23 cellular contexts compared by ENCODE assay signal in genomic region chr2:38733300-38733971, GRCh38. TPM values are rescaled to one million over a fixed set of nuclear protein-coding genes. Genes with fewer than 3 reads are reported as not detected.
DNase-seq lines count a peak whose midpoint lies in the region; ATAC-seq and TF ChIP-seq lines count a peak whose summit lies in the region.
"Had no signal": no experiment of that assay in that cellular context is flagged by ENCODE, and none has a peak within 500 bp of the region (broad histone marks: within the 10 kb centered on the region; RNA-seq: fewer than 3 reads in every experiment).

No MANE protein-coding gene starts in this region.

- H3K27me3 ChIP-seq in sigmoid colon: no peaks in the 10 kb centered on the region
- H3K27me3 ChIP-seq: adrenal gland; BLaER1 treated with 17β-estradiol and CSF1 and Interleukin-3, amounts not matched to agents 10 nM and 100 nM; brain microvascular endothelial cell; foreskin keratinocyte had no signal

- DNase-seq in activated T-cell treated with anti-CD3 and anti-CD28 coated beads, Interleukin-2, amount 50 U/mL, for 72 hours: no peak
- no peak for DNase-seq in activated T-cell treated with anti-CD3 and anti-CD28 coated beads, Interleukin-2, amount 50 U/mL, for 1 hour
- DNase-seq in NAMALWA (ENCODE audit: low spot score): peak; percentile 19
- no peak for DNase-seq in glutamatergic neuron
- DNase-seq in sigmoid colon: no peak
- no peak for DNase-seq in AG08395 (ENCODE audit: low spot score)
- DNase-seq in activated gamma-delta T cell treated with Interleukin-2 at 50 U/mL for 16 hours: no peak
- DNase-seq: activated CD4-positive, alpha-beta T cell treated with anti-CD3 and anti-CD28 coated beads, Interleukin-2, amount 50 U/mL, for 4 hours; brain microvascular endothelial cell; DMS79 treated with DMSO at 0.1 percent for 48 hours; erythroblast; foreskin keratinocyte; hypothalamus; KG1; left ventricle myocardium inferior; MV-4-11; natural killer cell; NCI-H526; stimulated activated CD4-positive, alpha-beta T cell treated with anti-CD3 and anti-CD28 coated beads, Interleukin-4, amount 100 ng/mL, for 1 hour; stimulated activated naive CD4-positive, alpha-beta T cell had no signal

- peaks cover 6% of the 10 kb centered on the region for H3K4me1 Mint-ChIP-seq in activated T-cell treated with anti-CD3 and anti-CD28 coated beads, Interleukin-2, amount 50 U/mL, for 72 hours (ENCODE audit: low read depth)
- H3K4me1 Mint-ChIP-seq in glutamatergic neuron (ENCODE audit: low read depth, unreplicated experiment): peaks cover 13% of the 10 kb centered on the region

- TF ChIP-seq CTCF in glutamatergic neuron (IDR thresholded peaks at IDR 0.05; ENCODE audit: partially characterized antibody, unreplicated experiment) (no peak), sigmoid colon (IDR thresholded peaks at IDR 0.05) (no peak)

- ATAC-seq in activated T-cell treated with anti-CD3 and anti-CD28 coated beads, Interleukin-2, amount 50 U/mL, for 72 hours (replicated peaks in 1 of 2): no peak
- ATAC-seq: foreskin keratinocyte, natural killer cell had no signal

- TF ChIP-seq POLR2A in sigmoid colon (IDR thresholded peaks at IDR 0.05): no peak

- H3K4me1 ChIP-seq in sigmoid colon: peaks cover 0 to 40% (median 22%) of the 10 kb centered on the region in 4 donors
- H3K4me1 ChIP-seq: foreskin keratinocyte had no signal

- peaks cover 6 to 35% (median 10%) of the 10 kb centered on the region in 4 donors for H3K36me3 ChIP-seq in sigmoid colon
- H3K36me3 ChIP-seq: brain microvascular endothelial cell had no signal

- H3K4me3 ChIP-seq in sigmoid colon: no peak overlapping the region
- H3K4me3 ChIP-seq: adrenal gland; BLaER1 treated with 17β-estradiol and CSF1 and Interleukin-3, amounts not matched to agents 10 nM and 100 nM; left ventricle myocardium inferior; SK-N-MC had no signal

- H3K9me3 Mint-ChIP-seq in activated T-cell treated with anti-CD3 and anti-CD28 coated beads, Interleukin-2, amount 50 U/mL, for 72 hours: no peaks in the 10 kb centered on the region
- peaks cover 2% of the 10 kb centered on the region for H3K9me3 Mint-ChIP-seq in glutamatergic neuron (ENCODE audit: unreplicated experiment)
- H3K9me3 Mint-ChIP-seq: natural killer cell had no signal

- peaks cover 11 to 32% of the 10 kb centered on the region in 2 donors for H3K36me3 Mint-ChIP-seq in activated T-cell treated with anti-CD3 and anti-CD28 coated beads, Interleukin-2, amount 50 U/mL, for 72 hours (ENCODE audit: insufficient read depth in 2 of 2)
- no peaks in the 10 kb centered on the region for H3K36me3 Mint-ChIP-seq in glutamatergic neuron (ENCODE audit: unreplicated experiment)

- H3K9me3 ChIP-seq in sigmoid colon: no peaks in the 10 kb centered on the region
- H3K9me3 ChIP-seq: adrenal gland; BLaER1 treated with 17β-estradiol and CSF1 and Interleukin-3, amounts not matched to agents 10 nM and 100 nM; left ventricle myocardium inferior had no signal

- no peak for TF ChIP-seq EP300 in sigmoid colon (IDR thresholded peaks at IDR 0.05)

- peak overlapping the region; percentile 56 for H3K27ac Mint-ChIP-seq in activated T-cell treated with anti-CD3 and anti-CD28 coated beads, Interleukin-2, amount 50 U/mL, for 72 hours
- peak overlapping the region; percentile 33 for H3K27ac Mint-ChIP-seq in glutamatergic neuron (ENCODE audit: unreplicated experiment)
- H3K27ac Mint-ChIP-seq: natural killer cell had no signal

- WGBS in sigmoid colon, 2 donors: 68 to 83% methylated on average over 6 of the region's 6 CpGs

- no peak overlapping the region for H3K4me3 Mint-ChIP-seq in activated T-cell treated with anti-CD3 and anti-CD28 coated beads, Interleukin-2, amount 50 U/mL, for 72 hours
- H3K4me3 Mint-ChIP-seq in glutamatergic neuron (ENCODE audit: unreplicated experiment): no peak overlapping the region
- H3K4me3 Mint-ChIP-seq: natural killer cell had no signal

- intact Hi-C loops in sigmoid colon (cut with DNase I): no loop called here

- peak overlapping the region in 3 of 4 donors; percentile 2 to 85 (median 81) for H3K27ac ChIP-seq in sigmoid colon
- H3K27ac ChIP-seq: adrenal gland; BLaER1 treated with 17β-estradiol and CSF1 and Interleukin-3, amounts not matched to agents 10 nM and 100 nM; brain microvascular endothelial cell; foreskin keratinocyte; SK-N-MC had no signal

- no peaks in the 10 kb centered on the region for H3K27me3 Mint-ChIP-seq in activated T-cell treated with anti-CD3 and anti-CD28 coated beads, Interleukin-2, amount 50 U/mL, for 72 hours (ENCODE audit: low read depth)
- peaks cover 3% of the 10 kb centered on the region for H3K27me3 Mint-ChIP-seq in glutamatergic neuron (ENCODE audit: unreplicated experiment)

RNA-seq across cellular contexts. Expression of gene SRSF7, which starts 17.7 kb away (rescaled TPM):
- 100 to 1,000 TPM; 258 to 264 TPM for total RNA-seq in activated T-cell treated with anti-CD3 and anti-CD28 coated beads, Interleukin-2, amount 50 U/mL, for 72 hours
- total RNA-seq in glutamatergic neuron (ENCODE audit: unreplicated experiment) (155 TPM), sigmoid colon (100 to 1,000 TPM in 2 of 4 donors, 10 to 100 TPM in 2; 73.1 to 140 (median 97.0) TPM)
- polyA plus RNA-seq in sigmoid colon: 100 to 1,000 TPM in 1 of 3 donors, 10 to 100 TPM in 2; 55.9 to 146 (median 78.6) TPM

RNA-seq across cellular contexts. Expression of gene GEMIN6, which starts 44.6 kb away (rescaled TPM):
- total RNA-seq in activated T-cell treated with anti-CD3 and anti-CD28 coated beads, Interleukin-2, amount 50 U/mL, for 72 hours: 10 to 100 TPM in 1 of 2 donors, 1 to 10 TPM in 1; 9.9 to 14.3 TPM
- total RNA-seq in glutamatergic neuron (ENCODE audit: unreplicated experiment): 9.1 TPM
- total RNA-seq in sigmoid colon: 10 to 100 TPM in 2 of 4 donors, 1 to 10 TPM in 2; 5.4 to 11.1 (median 8.1) TPM
- 10 to 100 TPM in 1 of 3 donors, 1 to 10 TPM in 2; 5.5 to 10.2 (median 6.6) TPM for polyA plus RNA-seq in sigmoid colon
